ENCODE assay signal across 16 cellular contexts in genomic region chr20:42125426-42125825, GRCh38.
A peak's percentile ranks its signal among the peaks of the same experiment; 100 is the strongest.
DNase-seq lines count a peak whose midpoint lies in the region; ATAC-seq and TF ChIP-seq lines count a peak whose summit lies in the region.
"Had no signal": no experiment of that assay in that cellular context is flagged by ENCODE, and none has a peak within 500 bp of the region (broad histone marks: within the 10 kb centered on the region; RNA-seq: fewer than 3 reads in every experiment).

No MANE protein-coding gene starts in this region.

- no TSS peak for BruUV-seq in A673 (replicated peaks; lab: Mats Ljungman, UMichigan)

- intact Hi-C loops in A673 (cut with micrococcal nuclease; ENCODE audit: unreplicated experiment), result no loop called here

- POLR2A ChIA-PET in A673 (lab: Charles Lee; ENCODE audit: low non-redundant PET), result no interaction called here
- POLR2A ChIA-PET in activated CD8-positive, alpha-beta T cell treated with anti-CD3 and anti-CD28 coated beads, Interleukin-2, amount 10 ng/mL, durations not matched to agents 7 days and 5 days (lab: Charles Lee), result no interaction called here

- peaks cover 7% of the 10 kb centered on the region for H3K4me1 ChIP-seq in A673 (ENCODE audit: insufficient read depth, low read length, poor library complexity, severe bottlenecking)

- H3K36me3 ChIP-seq in A673 (ENCODE audit: insufficient read depth, low read length, poor library complexity, severe bottlenecking), result no peaks in the 10 kb centered on the region

- H3K27me3 Mint-ChIP-seq in activated CD8-positive, alpha-beta T cell treated with anti-CD3 and anti-CD28 coated beads, Interleukin-2, amount 10 ng/mL, durations not matched to agents 7 days and 5 days (ENCODE audit: low read depth), result no peaks in the 10 kb centered on the region
- H3K27me3 Mint-ChIP-seq: B cell; CD4-positive, alpha-beta memory T cell had no signal

- no peak overlapping the region for H3K27ac Mint-ChIP-seq in activated CD8-positive, alpha-beta T cell treated with anti-CD3 and anti-CD28 coated beads, Interleukin-2, amount 10 ng/mL, durations not matched to agents 7 days and 5 days
- H3K27ac Mint-ChIP-seq: B cell; CD4-positive, alpha-beta memory T cell had no signal

- H3K4me1 Mint-ChIP-seq in activated CD8-positive, alpha-beta T cell treated with anti-CD3 and anti-CD28 coated beads, Interleukin-2, amount 10 ng/mL, durations not matched to agents 7 days and 5 days (ENCODE audit: low read depth), result no peaks in the 10 kb centered on the region
- H3K4me1 Mint-ChIP-seq: B cell; CD4-positive, alpha-beta memory T cell had no signal

- H3K36me3 Mint-ChIP-seq in activated CD8-positive, alpha-beta T cell treated with anti-CD3 and anti-CD28 coated beads, Interleukin-2, amount 10 ng/mL, durations not matched to agents 7 days and 5 days (ENCODE audit: low read depth), result no peaks in the 10 kb centered on the region
- H3K36me3 Mint-ChIP-seq: CD4-positive, alpha-beta memory T cell had no signal

- no peak for ATAC-seq in activated CD8-positive, alpha-beta T cell treated with anti-CD3 and anti-CD28 coated beads, Interleukin-2, amount 10 ng/mL, durations not matched to agents 7 days and 5 days
- ATAC-seq in HG02852 (IDR thresholded peaks at IDR 0.05; ENCODE audit: unreplicated experiment) (no peak), GM18909 (IDR thresholded peaks at IDR 0.05; ENCODE audit: poor library complexity, unreplicated experiment) (no peak)

- no peak overlapping the region for H3K4me3 Mint-ChIP-seq in activated CD8-positive, alpha-beta T cell treated with anti-CD3 and anti-CD28 coated beads, Interleukin-2, amount 10 ng/mL, durations not matched to agents 7 days and 5 days
- H3K4me3 Mint-ChIP-seq: B cell; CD4-positive, alpha-beta memory T cell; H9 had no signal

- H3K4me3 ChIP-seq in A673 (ENCODE audit: low read depth, low read length, poor library complexity, severe bottlenecking), result no peak overlapping the region
- H3K4me3 ChIP-seq in Jurkat, Clone E6-1 (ENCODE audit: low read length), result no peak overlapping the region

- no peaks in the 10 kb centered on the region for H3K9me3 ChIP-seq in A673 (ENCODE audit: low read depth, low read length, poor library complexity, severe bottlenecking)

- TF ChIP-seq CTCF in A673 (conservative IDR thresholded peaks at IDR 0.05; ENCODE audit: low read depth, low read length), result no peak

- no peaks in the 10 kb centered on the region for H3K27me3 ChIP-seq in A673 (replicated peaks; ENCODE audit: insufficient read depth, low read depth, low read length, poor library complexity)

- DNase-seq in A673 (ENCODE audit: low spot score), result peak; percentile 73
- peak; percentile 15 for DNase-seq in Jurkat, Clone E6-1 (ENCODE audit: low read depth, low spot score)
- DNase-seq in NCI-H69 (lab: John Stamatoyannopoulos, UW), result peak; percentile 5
- peak; percentile 2 for DNase-seq in RKO (ENCODE audit: low spot score)
- DNase-seq in activated CD8-positive, alpha-beta T cell treated with anti-CD3 and anti-CD28 coated beads, Interleukin-2, amount 10 ng/mL, durations not matched to agents 7 days and 5 days, result no peak
- DNase-seq: CD4-positive, alpha-beta memory T cell; COR-L47; DMS153; DMS79 treated with DMSO at 0.1 percent for 48 hours; EL; GOT3; H9 had no signal

- CTCF ChIA-PET in A673 (lab: Charles Lee), result no interaction called here
- CTCF ChIA-PET in activated CD8-positive, alpha-beta T cell treated with anti-CD3 and anti-CD28 coated beads, Interleukin-2, amount 10 ng/mL, durations not matched to agents 7 days and 5 days (lab: Charles Lee), result no interaction called here

- no peak overlapping the region for H3K27ac ChIP-seq in A673 (ENCODE audit: low read depth, low read length, poor library complexity, severe bottlenecking)
- H3K27ac ChIP-seq: C4-2B had no signal

- no peaks in the 10 kb centered on the region for H3K9me3 Mint-ChIP-seq in activated CD8-positive, alpha-beta T cell treated with anti-CD3 and anti-CD28 coated beads, Interleukin-2, amount 10 ng/mL, durations not matched to agents 7 days and 5 days (ENCODE audit: insufficient read depth)
- H3K9me3 Mint-ChIP-seq: H9 had no signal
